In genomic region chr22:36506637-36507517, GRCh38 we compare ENCODE assay signal across 9 cellular contexts. TPM values are rescaled to one million over a fixed set of nuclear protein-coding genes. Genes with fewer than 3 reads are reported as not detected.
DNase-seq lines count a peak whose midpoint lies in the region; ATAC-seq and TF ChIP-seq lines count a peak whose summit lies in the region.
"Had no signal": no experiment of that assay in that cellular context is flagged by ENCODE, and none has a peak within 500 bp of the region (broad histone marks: within the 10 kb centered on the region; RNA-seq: fewer than 3 reads in every experiment).

TSS of gene FOXRED2 (minus strand) at chr22:36507040. CDS start at chr22:36506422, 618 bp downstream.

- no peaks in the 10 kb centered on the region for H4K20me1 ChIP-seq in OCI-LY7 (ENCODE audit: insufficient read depth, low read length)

- CTCF ChIA-PET in CD4-positive, alpha-beta T cell (lab: Charles Lee), result interaction anchor here (0.6 to 1.2 kb wide), 4 partner anchors 21 to 436 kb away, joined by 3 to 4 read pairs (median 3); partner anchors contain the start of gene APOL2
- CTCF ChIA-PET in OCI-LY7 (lab: Charles Lee; ENCODE audit: unreplicated experiment), result no interaction called here

- TF ChIP-seq CTCF in CD4-positive, alpha-beta T cell (IDR thresholded peaks at IDR 0.05), result no peak
- no peak for TF ChIP-seq CTCF in OCI-LY7 (conservative IDR thresholded peaks at IDR 0.05; ENCODE audit: low read length)
- no peak for TF ChIP-seq CTCF in epithelial cell of esophagus (IDR thresholded peaks at IDR 0.05; ENCODE audit: insufficient read depth, low read depth, low read length, missing control alignments)
- no peak for TF ChIP-seq CTCF in mucosa of descending colon (IDR thresholded peaks at IDR 0.05)

- no peaks in the 10 kb centered on the region for H3K27me3 Mint-ChIP-seq in CD4-positive, alpha-beta T cell

- H3K36me3 ChIP-seq in OCI-LY7 (ENCODE audit: insufficient read depth, low read length) (peaks cover 42% of the 10 kb centered on the region), mucosa of descending colon (ENCODE audit: low read depth) (peaks cover 12% of the 10 kb centered on the region)

- no peaks in the 10 kb centered on the region for H3K27me3 ChIP-seq in CD4-positive, alpha-beta T cell (ENCODE audit: control insufficient read depth, insufficient read depth, low read length)

- H3K4me3 ChIP-seq in OCI-LY7 (ENCODE audit: low read depth, low read length, poor library complexity, severe bottlenecking), result peak within 1 kb of the TSS; percentile 71
- H3K4me3 ChIP-seq in epithelial cell of esophagus (ENCODE audit: low read length), result peak within 1 kb of the TSS; percentile 46
- peak within 1 kb of the TSS; percentile 3 for H3K4me3 ChIP-seq in mucosa of descending colon

- peak within 1 kb of the TSS; percentile 84 for H3K4me2 ChIP-seq in OCI-LY7 (ENCODE audit: low read length)

- H3K79me2 ChIP-seq in OCI-LY7 (ENCODE audit: insufficient read depth, low read depth, low read length), result 0 out of 2 replicates have a peak, but pooled peaks cover 7% of the 10 kb centered on the region

- intact Hi-C loops in CD4-positive, alpha-beta T cell (cut with DNase I, micrococcal nuclease), result loop anchor here in 1 of 2 experiments (2.0 to 5.0 kb wide), 3 partner anchors 22 to 1110 kb away; partner anchors contain the start of gene EIF3D
- intact Hi-C loops in OCI-LY7 (cut with micrococcal nuclease; ENCODE audit: unreplicated experiment) (no loop called here), mucosa of descending colon (cut with DNase I, micrococcal nuclease) (no loop called here)

- H3K9me2 ChIP-seq in OCI-LY7 (ENCODE audit: insufficient read depth, low read length), result no peaks in the 10 kb centered on the region

- peak within 1 kb of the TSS; percentile 18 for H3K27ac Mint-ChIP-seq in CD4-positive, alpha-beta T cell

- no TSS peak for BruUV-seq in OCI-LY7 (replicated peaks; lab: Mats Ljungman, UMichigan)

- peak within 1 kb of the TSS; percentile 78 for H2AFZ ChIP-seq in OCI-LY7 (ENCODE audit: low read length)

- no peaks in the 10 kb centered on the region for H3K9me3 ChIP-seq in CD4-positive, alpha-beta T cell (ENCODE audit: control insufficient read depth, low read length)
- H3K9me3 ChIP-seq in OCI-LY7 (ENCODE audit: low read length), result no peaks in the 10 kb centered on the region
- no peaks in the 10 kb centered on the region for H3K9me3 ChIP-seq in mucosa of descending colon

- H3K4me1 ChIP-seq in OCI-LY7 (ENCODE audit: insufficient read depth, low read length, poor library complexity, severe bottlenecking), result peaks cover 29% of the 10 kb centered on the region
- peaks cover 9% of the 10 kb centered on the region for H3K4me1 ChIP-seq in mucosa of descending colon (ENCODE audit: low read depth)

- H3K4me1 Mint-ChIP-seq in CD4-positive, alpha-beta T cell (ENCODE audit: low read depth), result peaks cover 12% of the 10 kb centered on the region

- ATAC-seq in CD4-positive, alpha-beta T cell (ENCODE audit: poor library complexity), result peak; percentile 96
- ATAC-seq in GM19463 (IDR thresholded peaks at IDR 0.05; ENCODE audit: unreplicated experiment) (peak; percentile 92), mucosa of descending colon (peak; percentile 96)

- peak within 1 kb of the TSS; percentile 73 for H3K4me3 Mint-ChIP-seq in CD4-positive, alpha-beta T cell

- POLR2A ChIA-PET in CD4-positive, alpha-beta T cell (lab: Charles Lee), result interaction anchor here (0.6 to 1.8 kb wide), 10 partner anchors 10 to 1207 kb away, joined by 3 to 27 read pairs (median 4); partner anchors contain the start of genes APOL2, APOL3, EIF3D and TOM1
- POLR2A ChIA-PET in OCI-LY7 (lab: Charles Lee), result interaction anchor here (0.6 to 4.2 kb wide), 5 partner anchors 9 to 21 kb away, joined by 3 to 14 read pairs (median 3); no protein-coding TSS in a partner anchor

- DNase-seq in CD4-positive, alpha-beta T cell, result peak; percentile 78 to 91 (median 85)
- DNase-seq in HuH-7 (ENCODE audit: low spot score) (peak; percentile 96), OCI-LY7 (ENCODE audit: low spot score) (peak; percentile 94), activated T-cell treated with anti-CD3 and anti-CD28 coated beads for 1 hour (ENCODE audit: low read depth) (peak; percentile 85), epithelial cell of esophagus (ENCODE audit: low read depth) (peak; percentile 85), mucosa of descending colon (peak; percentile 92 to 94 (median 92))
- DNase-seq in stimulated activated CD8-positive, alpha-beta memory T cell treated with anti-CD3 and anti-CD28 coated beads, Interleukin-4, amount 100 ng/mL, for 24 hours (ENCODE audit: low read depth), result peak; percentile 82

- H3K9me3 Mint-ChIP-seq in CD4-positive, alpha-beta T cell, result no peaks in the 10 kb centered on the region

- H3K36me3 Mint-ChIP-seq in CD4-positive, alpha-beta T cell (ENCODE audit: low read depth), result peaks cover 21% of the 10 kb centered on the region

- H3K27ac ChIP-seq in CD4-positive, alpha-beta T cell (ENCODE audit: low read depth, low read length), result peak within 1 kb of the TSS; percentile 18
- H3K27ac ChIP-seq in OCI-LY7 (ENCODE audit: low read depth, low read length, poor library complexity, severe bottlenecking), result peak within 1 kb of the TSS; percentile 73
- H3K27ac ChIP-seq: epithelial cell of prostate had no signal

RNA-seq across cellular contexts. Expression of gene FOXRED2, which starts in this region (rescaled TPM):
- 1 to 10 TPM; 1.8 to 2.3 TPM for total RNA-seq in CD4-positive, alpha-beta T cell
- total RNA-seq in OCI-LY7 (2014; rRNA removed; shearing (Covaris generic)), result 16.2 and 22.6 TPM in 2 replicates
- total RNA-seq in OCI-LY7 (2022) (40.6 and 48.3 TPM in 2 replicates), mucosa of descending colon (1 to 10 TPM; 2.8 to 8.6 (median 6.4) TPM)

Comparison
In these comparisons a context has a peak if more than half of its experiments do, and no peak if none do; other contexts are left out.
1. Peak in every context shown above with its lines: DNase-seq, ATAC-seq, H3K4me3 ChIP-seq and H3K27ac ChIP-seq.
2. H3K4me3 ChIP-seq: peak in every context shown above with its lines; median percentile 71 in OCI-LY7; 46 in epithelial cell of esophagus; 3 in mucosa of descending colon.